ENCODE assay signal across 8 cellular contexts in genomic region chr1:235145639-235146038, GRCh38.
"Had no signal": no experiment of that assay in that cellular context is flagged by ENCODE, and none has a peak within 500 bp of the region (broad histone marks: within the 10 kb centered on the region; RNA-seq: fewer than 3 reads in every experiment).

No MANE protein-coding gene starts in this region.

- H3K4me2 ChIP-seq: GM23338 had no signal

- ATAC-seq: GM23338 had no signal

- H3K4me3 Mint-ChIP-seq: GM23338, H9, IgD-negative memory B cell had no signal

- H2AFZ ChIP-seq: GM23338 had no signal

- FAIRE-seq: H1, H54, HTR-8/SVneo had no signal

- H3K27me3 Mint-ChIP-seq: IgD-negative memory B cell had no signal

- H3K4me3 ChIP-seq: GM23338 had no signal

- H3K27ac Mint-ChIP-seq: GM23338, IgD-negative memory B cell had no signal

- H3K9me3 Mint-ChIP-seq: GM23338, H9, IgD-negative memory B cell had no signal

- H3K4me1 Mint-ChIP-seq: GM23338, H9 had no signal

- DNase-seq: H9, HCEC 1CT, KBM-7 had no signal
